1 cellular context compared by ENCODE assay signal in the genomic region with DNA sequence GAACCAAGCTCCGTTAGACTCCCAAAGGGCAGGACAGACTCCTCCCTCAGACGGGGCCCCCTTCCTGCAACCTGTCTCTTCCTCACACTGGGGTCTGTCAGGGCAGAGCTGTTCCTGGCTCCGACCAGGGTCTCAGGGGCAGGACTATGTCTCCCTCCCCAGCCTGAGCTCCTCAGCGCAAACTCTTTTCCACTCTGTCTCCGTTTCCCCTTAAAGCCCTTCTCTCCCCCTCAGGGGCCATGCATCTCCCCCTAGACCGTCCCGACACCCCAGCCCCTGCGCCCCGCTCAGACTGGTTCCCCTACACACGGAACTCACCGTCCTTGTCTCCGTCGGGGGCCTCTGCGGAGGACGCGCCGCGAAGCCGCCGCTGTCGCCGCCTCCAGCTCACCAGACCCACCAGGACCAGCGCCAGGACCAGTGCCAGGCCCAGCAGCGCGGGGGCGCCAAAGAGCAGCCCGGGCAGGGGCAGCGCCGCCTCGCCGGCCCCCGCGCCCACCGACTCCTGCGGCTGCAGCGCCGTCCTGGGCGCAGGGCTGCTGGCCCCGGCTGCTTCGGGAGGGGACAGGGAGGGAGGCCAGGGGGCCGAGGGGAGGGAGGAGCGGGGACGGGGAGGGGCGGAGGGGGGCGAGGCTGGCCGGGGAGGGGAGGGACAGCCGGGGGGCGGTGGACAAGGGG.
TF ChIP-seq lines count a peak whose summit lies in the region.

No MANE protein-coding gene starts in this region.

TF ChIP-seq in GM12878, 131 proteins besides CTCF, POLR2A, EP300 and RAD21 (continued from another document and continues in another):
- TF ChIP-seq, protein P1, sequence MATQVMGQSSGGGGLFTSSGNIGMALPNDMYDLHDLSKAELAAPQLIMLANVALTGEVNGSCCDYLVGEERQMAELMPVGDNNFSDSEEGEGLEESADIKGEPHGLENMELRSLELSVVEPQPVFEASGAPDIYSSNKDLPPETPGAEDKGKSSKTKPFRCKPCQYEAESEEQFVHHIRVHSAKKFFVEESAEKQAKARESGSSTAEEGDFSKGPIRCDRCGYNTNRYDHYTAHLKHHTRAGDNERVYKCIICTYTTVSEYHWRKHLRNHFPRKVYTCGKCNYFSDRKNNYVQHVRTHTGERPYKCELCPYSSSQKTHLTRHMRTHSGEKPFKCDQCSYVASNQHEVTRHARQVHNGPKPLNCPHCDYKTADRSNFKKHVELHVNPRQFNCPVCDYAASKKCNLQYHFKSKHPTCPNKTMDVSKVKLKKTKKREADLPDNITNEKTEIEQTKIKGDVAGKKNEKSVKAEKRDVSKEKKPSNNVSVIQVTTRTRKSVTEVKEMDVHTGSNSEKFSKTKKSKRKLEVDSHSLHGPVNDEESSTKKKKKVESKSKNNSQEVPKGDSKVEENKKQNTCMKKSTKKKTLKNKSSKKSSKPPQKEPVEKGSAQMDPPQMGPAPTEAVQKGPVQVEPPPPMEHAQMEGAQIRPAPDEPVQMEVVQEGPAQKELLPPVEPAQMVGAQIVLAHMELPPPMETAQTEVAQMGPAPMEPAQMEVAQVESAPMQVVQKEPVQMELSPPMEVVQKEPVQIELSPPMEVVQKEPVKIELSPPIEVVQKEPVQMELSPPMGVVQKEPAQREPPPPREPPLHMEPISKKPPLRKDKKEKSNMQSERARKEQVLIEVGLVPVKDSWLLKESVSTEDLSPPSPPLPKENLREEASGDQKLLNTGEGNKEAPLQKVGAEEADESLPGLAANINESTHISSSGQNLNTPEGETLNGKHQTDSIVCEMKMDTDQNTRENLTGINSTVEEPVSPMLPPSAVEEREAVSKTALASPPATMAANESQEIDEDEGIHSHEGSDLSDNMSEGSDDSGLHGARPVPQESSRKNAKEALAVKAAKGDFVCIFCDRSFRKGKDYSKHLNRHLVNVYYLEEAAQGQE (IDR thresholded peaks at IDR 0.05; ENCODE audit: low read depth, low read length): no peak
- no peak for TF ChIP-seq EED (IDR thresholded peaks at IDR 0.05; ENCODE audit: low read depth)
- no peak for TF ChIP-seq ZNF207 (IDR thresholded peaks at IDR 0.05; ENCODE audit: borderline replicate concordance)
- no peak for TF ChIP-seq RUNX3 (IDR thresholded peaks at IDR 0.05; ENCODE audit: low read length)
- TF ChIP-seq PML (IDR thresholded peaks at IDR 0.05; ENCODE audit: low read length): no peak
- TF ChIP-seq, protein P2, sequence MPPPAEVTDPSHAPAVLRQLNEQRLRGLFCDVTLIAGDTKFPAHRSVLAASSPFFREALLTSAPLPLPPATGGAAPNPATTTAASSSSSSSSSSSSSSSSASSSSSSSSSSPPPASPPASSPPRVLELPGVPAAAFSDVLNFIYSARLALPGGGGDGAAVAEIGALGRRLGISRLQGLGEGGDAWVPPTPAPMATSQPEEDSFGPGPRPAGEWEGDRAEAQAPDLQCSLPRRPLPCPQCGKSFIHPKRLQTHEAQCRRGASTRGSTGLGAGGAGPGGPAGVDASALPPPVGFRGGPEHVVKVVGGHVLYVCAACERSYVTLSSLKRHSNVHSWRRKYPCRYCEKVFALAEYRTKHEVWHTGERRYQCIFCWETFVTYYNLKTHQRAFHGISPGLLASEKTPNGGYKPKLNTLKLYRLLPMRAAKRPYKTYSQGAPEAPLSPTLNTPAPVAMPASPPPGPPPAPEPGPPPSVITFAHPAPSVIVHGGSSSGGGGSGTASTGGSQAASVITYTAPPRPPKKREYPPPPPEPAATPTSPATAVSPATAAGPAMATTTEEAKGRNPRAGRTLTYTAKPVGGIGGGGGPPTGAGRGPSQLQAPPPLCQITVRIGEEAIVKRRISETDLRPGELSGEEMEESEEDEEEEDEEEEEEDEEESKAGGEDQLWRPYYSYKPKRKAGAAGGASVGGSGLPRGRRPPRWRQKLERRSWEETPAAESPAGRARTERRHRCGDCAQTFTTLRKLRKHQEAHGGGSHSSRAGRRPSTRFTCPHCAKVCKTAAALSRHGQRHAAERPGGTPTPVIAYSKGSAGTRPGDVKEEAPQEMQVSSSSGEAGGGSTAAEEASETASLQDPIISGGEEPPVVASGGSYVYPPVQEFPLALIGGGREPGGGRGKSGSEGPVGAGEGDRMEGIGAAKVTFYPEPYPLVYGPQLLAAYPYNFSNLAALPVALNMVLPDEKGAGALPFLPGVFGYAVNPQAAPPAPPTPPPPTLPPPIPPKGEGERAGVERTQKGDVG (CRISPR knock-in tag; IDR thresholded peaks at IDR 0.05): no peak
- TF ChIP-seq RCOR1 (conservative IDR thresholded peaks at IDR 0.05; ENCODE audit: low read depth, low read length): no peak
- no peak for TF ChIP-seq ZZZ3 (IDR thresholded peaks at IDR 0.05; ENCODE audit: control insufficient read depth, insufficient read length, low read depth)
- TF ChIP-seq TCF3 (IDR thresholded peaks at IDR 0.05; ENCODE audit: borderline replicate concordance, insufficient read depth, low read depth, low read length): no peak
- TF ChIP-seq, protein P3, sequence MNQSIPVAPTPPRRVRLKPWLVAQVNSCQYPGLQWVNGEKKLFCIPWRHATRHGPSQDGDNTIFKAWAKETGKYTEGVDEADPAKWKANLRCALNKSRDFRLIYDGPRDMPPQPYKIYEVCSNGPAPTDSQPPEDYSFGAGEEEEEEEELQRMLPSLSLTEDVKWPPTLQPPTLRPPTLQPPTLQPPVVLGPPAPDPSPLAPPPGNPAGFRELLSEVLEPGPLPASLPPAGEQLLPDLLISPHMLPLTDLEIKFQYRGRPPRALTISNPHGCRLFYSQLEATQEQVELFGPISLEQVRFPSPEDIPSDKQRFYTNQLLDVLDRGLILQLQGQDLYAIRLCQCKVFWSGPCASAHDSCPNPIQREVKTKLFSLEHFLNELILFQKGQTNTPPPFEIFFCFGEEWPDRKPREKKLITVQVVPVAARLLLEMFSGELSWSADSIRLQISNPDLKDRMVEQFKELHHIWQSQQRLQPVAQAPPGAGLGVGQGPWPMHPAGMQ (IDR thresholded peaks at IDR 0.05; ENCODE audit: borderline replicate concordance): no peak
- TF ChIP-seq, protein P4, sequence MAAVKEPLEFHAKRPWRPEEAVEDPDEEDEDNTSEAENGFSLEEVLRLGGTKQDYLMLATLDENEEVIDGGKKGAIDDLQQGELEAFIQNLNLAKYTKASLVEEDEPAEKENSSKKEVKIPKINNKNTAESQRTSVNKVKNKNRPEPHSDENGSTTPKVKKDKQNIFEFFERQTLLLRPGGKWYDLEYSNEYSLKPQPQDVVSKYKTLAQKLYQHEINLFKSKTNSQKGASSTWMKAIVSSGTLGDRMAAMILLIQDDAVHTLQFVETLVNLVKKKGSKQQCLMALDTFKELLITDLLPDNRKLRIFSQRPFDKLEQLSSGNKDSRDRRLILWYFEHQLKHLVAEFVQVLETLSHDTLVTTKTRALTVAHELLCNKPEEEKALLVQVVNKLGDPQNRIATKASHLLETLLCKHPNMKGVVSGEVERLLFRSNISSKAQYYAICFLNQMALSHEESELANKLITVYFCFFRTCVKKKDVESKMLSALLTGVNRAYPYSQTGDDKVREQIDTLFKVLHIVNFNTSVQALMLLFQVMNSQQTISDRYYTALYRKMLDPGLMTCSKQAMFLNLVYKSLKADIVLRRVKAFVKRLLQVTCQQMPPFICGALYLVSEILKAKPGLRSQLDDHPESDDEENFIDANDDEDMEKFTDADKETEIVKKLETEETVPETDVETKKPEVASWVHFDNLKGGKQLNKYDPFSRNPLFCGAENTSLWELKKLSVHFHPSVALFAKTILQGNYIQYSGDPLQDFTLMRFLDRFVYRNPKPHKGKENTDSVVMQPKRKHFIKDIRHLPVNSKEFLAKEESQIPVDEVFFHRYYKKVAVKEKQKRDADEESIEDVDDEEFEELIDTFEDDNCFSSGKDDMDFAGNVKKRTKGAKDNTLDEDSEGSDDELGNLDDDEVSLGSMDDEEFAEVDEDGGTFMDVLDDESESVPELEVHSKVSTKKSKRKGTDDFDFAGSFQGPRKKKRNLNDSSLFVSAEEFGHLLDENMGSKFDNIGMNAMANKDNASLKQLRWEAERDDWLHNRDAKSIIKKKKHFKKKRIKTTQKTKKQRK (IDR thresholded peaks at IDR 0.05; ENCODE audit: low read depth, low read length): no peak
- no peak for TF ChIP-seq CBFB (IDR thresholded peaks at IDR 0.05; ENCODE audit: low read depth)
- no peak for TF ChIP-seq JUNB (IDR thresholded peaks at IDR 0.05)
- no peak for TF ChIP-seq GABPA (IDR thresholded peaks at IDR 0.05; ENCODE audit: low read depth)
- TF ChIP-seq ZNF622 (IDR thresholded peaks at IDR 0.05): no peak
- no peak for TF ChIP-seq MEF2B (IDR thresholded peaks at IDR 0.05; ENCODE audit: partially characterized antibody, poor library complexity, severe bottlenecking)
- TF ChIP-seq, protein P5, sequence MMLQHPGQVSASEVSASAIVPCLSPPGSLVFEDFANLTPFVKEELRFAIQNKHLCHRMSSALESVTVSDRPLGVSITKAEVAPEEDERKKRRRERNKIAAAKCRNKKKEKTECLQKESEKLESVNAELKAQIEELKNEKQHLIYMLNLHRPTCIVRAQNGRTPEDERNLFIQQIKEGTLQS (IDR thresholded peaks at IDR 0.05; ENCODE audit: borderline replicate concordance, extremely low read depth, low read depth, low read length): no peak
- TF ChIP-seq, protein P6, sequence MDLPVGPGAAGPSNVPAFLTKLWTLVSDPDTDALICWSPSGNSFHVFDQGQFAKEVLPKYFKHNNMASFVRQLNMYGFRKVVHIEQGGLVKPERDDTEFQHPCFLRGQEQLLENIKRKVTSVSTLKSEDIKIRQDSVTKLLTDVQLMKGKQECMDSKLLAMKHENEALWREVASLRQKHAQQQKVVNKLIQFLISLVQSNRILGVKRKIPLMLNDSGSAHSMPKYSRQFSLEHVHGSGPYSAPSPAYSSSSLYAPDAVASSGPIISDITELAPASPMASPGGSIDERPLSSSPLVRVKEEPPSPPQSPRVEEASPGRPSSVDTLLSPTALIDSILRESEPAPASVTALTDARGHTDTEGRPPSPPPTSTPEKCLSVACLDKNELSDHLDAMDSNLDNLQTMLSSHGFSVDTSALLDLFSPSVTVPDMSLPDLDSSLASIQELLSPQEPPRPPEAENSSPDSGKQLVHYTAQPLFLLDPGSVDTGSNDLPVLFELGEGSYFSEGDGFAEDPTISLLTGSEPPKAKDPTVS (IDR thresholded peaks at IDR 0.05; ENCODE audit: low read depth, low read length): no peak
- no peak for TF ChIP-seq ESRRA (IDR thresholded peaks at IDR 0.05; ENCODE audit: low read length)
- TF ChIP-seq, protein P7, sequence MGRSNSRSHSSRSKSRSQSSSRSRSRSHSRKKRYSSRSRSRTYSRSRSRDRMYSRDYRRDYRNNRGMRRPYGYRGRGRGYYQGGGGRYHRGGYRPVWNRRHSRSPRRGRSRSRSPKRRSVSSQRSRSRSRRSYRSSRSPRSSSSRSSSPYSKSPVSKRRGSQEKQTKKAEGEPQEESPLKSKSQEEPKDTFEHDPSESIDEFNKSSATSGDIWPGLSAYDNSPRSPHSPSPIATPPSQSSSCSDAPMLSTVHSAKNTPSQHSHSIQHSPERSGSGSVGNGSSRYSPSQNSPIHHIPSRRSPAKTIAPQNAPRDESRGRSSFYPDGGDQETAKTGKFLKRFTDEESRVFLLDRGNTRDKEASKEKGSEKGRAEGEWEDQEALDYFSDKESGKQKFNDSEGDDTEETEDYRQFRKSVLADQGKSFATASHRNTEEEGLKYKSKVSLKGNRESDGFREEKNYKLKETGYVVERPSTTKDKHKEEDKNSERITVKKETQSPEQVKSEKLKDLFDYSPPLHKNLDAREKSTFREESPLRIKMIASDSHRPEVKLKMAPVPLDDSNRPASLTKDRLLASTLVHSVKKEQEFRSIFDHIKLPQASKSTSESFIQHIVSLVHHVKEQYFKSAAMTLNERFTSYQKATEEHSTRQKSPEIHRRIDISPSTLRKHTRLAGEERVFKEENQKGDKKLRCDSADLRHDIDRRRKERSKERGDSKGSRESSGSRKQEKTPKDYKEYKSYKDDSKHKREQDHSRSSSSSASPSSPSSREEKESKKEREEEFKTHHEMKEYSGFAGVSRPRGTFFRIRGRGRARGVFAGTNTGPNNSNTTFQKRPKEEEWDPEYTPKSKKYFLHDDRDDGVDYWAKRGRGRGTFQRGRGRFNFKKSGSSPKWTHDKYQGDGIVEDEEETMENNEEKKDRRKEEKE (IDR thresholded peaks at IDR 0.05): no peak
- TF ChIP-seq YBX1 (IDR thresholded peaks at IDR 0.05): no peak
- TF ChIP-seq BCL11A (IDR thresholded peaks at IDR 0.05; ENCODE audit: low read depth, low read length): no peak
- TF ChIP-seq HDAC6 (IDR thresholded peaks at IDR 0.05; ENCODE audit: unreplicated experiment): no peak
- no peak; the same call in 1 of the 2 replicates for TF ChIP-seq POLR2AphosphoS2 (IDR thresholded peaks at IDR 0.05; ENCODE audit: low read depth, low read length)
- TF ChIP-seq STAT1 (conservative IDR thresholded peaks at IDR 0.05): no peak
- no peak; the same call in 1 of the 2 replicates for TF ChIP-seq GATAD2B (conservative IDR thresholded peaks at IDR 0.05; ENCODE audit: low read depth)
- no peak for TF ChIP-seq CEBPB (IDR thresholded peaks at IDR 0.05; ENCODE audit: borderline replicate concordance in 1 of 2, low read depth in 2 of 2, low read length in 2 of 2)
- TF ChIP-seq NFIC (IDR thresholded peaks at IDR 0.05; ENCODE audit: low read depth, low read length): no peak
- no peak for TF ChIP-seq SIX5 (IDR thresholded peaks at IDR 0.05; ENCODE audit: low read depth, low read length, severe bottlenecking)
- TF ChIP-seq MXI1 (IDR thresholded peaks at IDR 0.05; ENCODE audit: low read depth, low read length): no peak
- TF ChIP-seq SIN3A (IDR thresholded peaks at IDR 0.05; ENCODE audit: low read depth, low read length): no peak
- 0 out of 2 replicates have a peak, but pooled peaks have one; percentile 22 for TF ChIP-seq BACH1 (IDR thresholded peaks at IDR 0.05; ENCODE audit: borderline replicate concordance)
- no peak for TF ChIP-seq CBX5 (IDR thresholded peaks at IDR 0.05; ENCODE audit: low read depth)
- no peak for TF ChIP-seq TCF7 (IDR thresholded peaks at IDR 0.05; ENCODE audit: borderline replicate concordance)
- TF ChIP-seq NBN (IDR thresholded peaks at IDR 0.05): 0 out of 2 replicates have a peak, but pooled peaks have one; percentile 33
- TF ChIP-seq STAT3 (IDR thresholded peaks at IDR 0.05; ENCODE audit: low read depth, low read length): no peak
- TF ChIP-seq, protein P8, sequence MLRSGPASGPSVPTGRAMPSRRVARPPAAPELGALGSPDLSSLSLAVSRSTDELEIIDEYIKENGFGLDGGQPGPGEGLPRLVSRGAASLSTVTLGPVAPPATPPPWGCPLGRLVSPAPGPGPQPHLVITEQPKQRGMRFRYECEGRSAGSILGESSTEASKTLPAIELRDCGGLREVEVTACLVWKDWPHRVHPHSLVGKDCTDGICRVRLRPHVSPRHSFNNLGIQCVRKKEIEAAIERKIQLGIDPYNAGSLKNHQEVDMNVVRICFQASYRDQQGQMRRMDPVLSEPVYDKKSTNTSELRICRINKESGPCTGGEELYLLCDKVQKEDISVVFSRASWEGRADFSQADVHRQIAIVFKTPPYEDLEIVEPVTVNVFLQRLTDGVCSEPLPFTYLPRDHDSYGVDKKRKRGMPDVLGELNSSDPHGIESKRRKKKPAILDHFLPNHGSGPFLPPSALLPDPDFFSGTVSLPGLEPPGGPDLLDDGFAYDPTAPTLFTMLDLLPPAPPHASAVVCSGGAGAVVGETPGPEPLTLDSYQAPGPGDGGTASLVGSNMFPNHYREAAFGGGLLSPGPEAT (IDR thresholded peaks at IDR 0.05; ENCODE audit: low read depth): no peak
- no peak for TF ChIP-seq FOXM1 (IDR thresholded peaks at IDR 0.05; ENCODE audit: low read depth, low read length)
- TF ChIP-seq TARDBP (IDR thresholded peaks at IDR 0.05; ENCODE audit: borderline replicate concordance): no peak
- no peak; the same call in 1 of the 2 replicates for TF ChIP-seq MTA2 (IDR thresholded peaks at IDR 0.05; ENCODE audit: low read depth)
- TF ChIP-seq LARP7 (IDR thresholded peaks at IDR 0.05): no peak
